ENCODE assay signal across 11 cellular contexts in genomic region chr6:49423817-49424216, GRCh38. TPM values are rescaled to one million over a fixed set of nuclear protein-coding genes. Genes with fewer than 3 reads are reported as not detected.
DNase-seq lines count a peak whose midpoint lies in the region; ATAC-seq and TF ChIP-seq lines count a peak whose summit lies in the region.
"Had no signal": no experiment of that assay in that cellular context is flagged by ENCODE, and none has a peak within 500 bp of the region (broad histone marks: within the 10 kb centered on the region; RNA-seq: fewer than 3 reads in every experiment).

No MANE protein-coding gene starts in this region.

- no peaks in the 10 kb centered on the region for H3K9me2 ChIP-seq in Loucy (replicated peaks; ENCODE audit: low read depth, low read length)

- H3K27ac ChIP-seq in VCaP (no peak overlapping the region), tibial nerve (no peak overlapping the region)
- H3K27ac ChIP-seq: SJSA1 had no signal

- 36 to 42% methylated on average over 1 of the region's 1 CpG for WGBS in tibial nerve, 2 donors

- TF ChIP-seq POLR2A in tibial nerve (IDR thresholded peaks at IDR 0.05), result no peak

- no peak overlapping the region for H3K9ac ChIP-seq in Loucy (ENCODE audit: low read depth, low read length, poor library complexity, severe bottlenecking)

- no peaks in the 10 kb centered on the region for H3F3A ChIP-seq in Loucy (ENCODE audit: low read depth)

- H3K27me3 ChIP-seq in Loucy (ENCODE audit: insufficient read depth, low read length, poor library complexity, severe bottlenecking) (no peaks in the 10 kb centered on the region), tibial nerve (no peaks in the 10 kb centered on the region)
- H3K27me3 ChIP-seq: SJSA1 had no signal

- H3K4me3 ChIP-seq in Loucy (ENCODE audit: low read length, poor library complexity, severe bottlenecking), result no peak overlapping the region
- H3K4me3 ChIP-seq in tibial nerve, result no peak overlapping the region
- H3K4me3 ChIP-seq: SJSA1 had no signal

- H3K9me3 Mint-ChIP-seq in stimulated activated naive CD8-positive, alpha-beta T cell treated with anti-CD3 and anti-CD28 coated beads, Interleukin-15, amount 100 ng/mL, for 72 hours, result no peaks in the 10 kb centered on the region

- DNase-seq in EH (ENCODE audit: low read depth) (peak; percentile 8), lung microvascular endothelial cell (ENCODE audit: low read depth in 2 of 2) (peak; percentile 5 to 7), NCI-H1694 (lab: John Stamatoyannopoulos, UW) (no peak), tibial nerve (ENCODE audit: low spot score in 2 of 2) (no peak)
- DNase-seq in stimulated activated naive CD8-positive, alpha-beta T cell treated with anti-CD3 and anti-CD28 coated beads, Interleukin-15, amount 100 ng/mL, for 72 hours, result no peak
- DNase-seq: activated CD8-positive, alpha-beta T cell treated with anti-CD3 and anti-CD28 coated beads, Interleukin-2, amount 10 ng/mL, durations not matched to agents 7 days and 5 days; GDM1; NCI-H187 treated with DMSO at 0.1 percent for 48 hours had no signal

- no peaks in the 10 kb centered on the region for H3K4me1 ChIP-seq in Loucy (ENCODE audit: insufficient read depth, low read length, poor library complexity, severe bottlenecking)
- no peaks in the 10 kb centered on the region for H3K4me1 ChIP-seq in tibial nerve
- H3K4me1 ChIP-seq: SJSA1 had no signal

- TF ChIP-seq EP300 in tibial nerve (IDR thresholded peaks at IDR 0.05), result no peak

- no peak overlapping the region for H3K4me2 ChIP-seq in Loucy (ENCODE audit: low read depth, low read length, poor library complexity, severe bottlenecking)

- no peaks in the 10 kb centered on the region for H3K79me2 ChIP-seq in Loucy (ENCODE audit: insufficient read depth, low read length)

- no peaks in the 10 kb centered on the region for H3K27me3 Mint-ChIP-seq in stimulated activated naive CD8-positive, alpha-beta T cell treated with anti-CD3 and anti-CD28 coated beads, Interleukin-15, amount 100 ng/mL, for 72 hours

- TF ChIP-seq CTCF in Loucy (conservative IDR thresholded peaks at IDR 0.05; ENCODE audit: low read length), result peak; percentile 50
- peak; percentile 70 for TF ChIP-seq CTCF in VCaP (conservative IDR thresholded peaks at IDR 0.05)
- no peak for TF ChIP-seq CTCF in tibial nerve (IDR thresholded peaks at IDR 0.05)

- H3K36me3 ChIP-seq in Loucy (ENCODE audit: insufficient read depth, low read length), result no peaks in the 10 kb centered on the region
- H3K36me3 ChIP-seq in tibial nerve, result peaks cover 0 to 2% (median 0%) of the 10 kb centered on the region in 3 donors
- H3K36me3 ChIP-seq: SJSA1 had no signal

- H3K9me3 ChIP-seq in Loucy (ENCODE audit: insufficient read depth, low read depth, low read length) (no peaks in the 10 kb centered on the region), tibial nerve (no peaks in the 10 kb centered on the region)
- H3K9me3 ChIP-seq: SJSA1 had no signal

- H4K20me1 ChIP-seq in Loucy (ENCODE audit: insufficient read depth, low read length, poor library complexity, severe bottlenecking), result no peaks in the 10 kb centered on the region

- no peak overlapping the region for H3K4me3 Mint-ChIP-seq in stimulated activated naive CD8-positive, alpha-beta T cell treated with anti-CD3 and anti-CD28 coated beads, Interleukin-15, amount 100 ng/mL, for 72 hours
- H3K4me3 Mint-ChIP-seq: activated CD8-positive, alpha-beta T cell treated with anti-CD3 and anti-CD28 coated beads, Interleukin-2, amount 10 ng/mL, durations not matched to agents 7 days and 5 days had no signal

- no peak overlapping the region for H2AFZ ChIP-seq in Loucy (ENCODE audit: low read length)

- ATAC-seq in stimulated activated naive CD8-positive, alpha-beta T cell treated with anti-CD3 and anti-CD28 coated beads, Interleukin-15, amount 100 ng/mL, for 72 hours, result no peak
- ATAC-seq: activated CD8-positive, alpha-beta T cell treated with anti-CD3 and anti-CD28 coated beads, Interleukin-2, amount 10 ng/mL, durations not matched to agents 7 days and 5 days had no signal

- no peaks in the 10 kb centered on the region for H3K4me1 Mint-ChIP-seq in stimulated activated naive CD8-positive, alpha-beta T cell treated with anti-CD3 and anti-CD28 coated beads, Interleukin-15, amount 100 ng/mL, for 72 hours

- H3K27ac Mint-ChIP-seq in stimulated activated naive CD8-positive, alpha-beta T cell treated with anti-CD3 and anti-CD28 coated beads, Interleukin-15, amount 100 ng/mL, for 72 hours, result no peak overlapping the region
- H3K27ac Mint-ChIP-seq: activated CD8-positive, alpha-beta T cell treated with anti-CD3 and anti-CD28 coated beads, Interleukin-2, amount 10 ng/mL, durations not matched to agents 7 days and 5 days had no signal

RNA-seq across cellular contexts. Expression of gene MMUT, which starts 39.2 kb away (rescaled TPM):
- total RNA-seq in lung microvascular endothelial cell, result 10.2 and 10.9 TPM in 2 replicates
- 10 to 100 TPM in 3 of 4 donors, 1 to 10 TPM in 1; 9.0 to 21.3 (median 19.4) TPM for total RNA-seq in tibial nerve

RNA-seq across cellular contexts. Expression of gene CENPQ, which starts 39.4 kb away (rescaled TPM):
- total RNA-seq in lung microvascular endothelial cell (2.0 TPM in 2 replicates), tibial nerve (1 to 10 TPM; 2.4 to 7.1 (median 4.9) TPM)

Comparison
In these comparisons a context has a peak if more than half of its experiments do, and no peak if none do; other contexts are left out.
1. DNase-seq: peak in EH (single experiment) and lung microvascular endothelial cell (2 of 2); none in stimulated activated naive CD8-positive, alpha-beta T cell treated with anti-CD3 and anti-CD28 coated beads, Interleukin-15, amount 100 ng/mL, for 72 hours (0 of 2), NCI-H1694 (single experiment) and tibial nerve (0 of 2).
2. CTCF ChIP-seq: peak in Loucy (single experiment) and VCaP (single experiment); none in tibial nerve (0 of 5).